ENCODE assay signal across 17 cellular contexts in the genomic region with DNA sequence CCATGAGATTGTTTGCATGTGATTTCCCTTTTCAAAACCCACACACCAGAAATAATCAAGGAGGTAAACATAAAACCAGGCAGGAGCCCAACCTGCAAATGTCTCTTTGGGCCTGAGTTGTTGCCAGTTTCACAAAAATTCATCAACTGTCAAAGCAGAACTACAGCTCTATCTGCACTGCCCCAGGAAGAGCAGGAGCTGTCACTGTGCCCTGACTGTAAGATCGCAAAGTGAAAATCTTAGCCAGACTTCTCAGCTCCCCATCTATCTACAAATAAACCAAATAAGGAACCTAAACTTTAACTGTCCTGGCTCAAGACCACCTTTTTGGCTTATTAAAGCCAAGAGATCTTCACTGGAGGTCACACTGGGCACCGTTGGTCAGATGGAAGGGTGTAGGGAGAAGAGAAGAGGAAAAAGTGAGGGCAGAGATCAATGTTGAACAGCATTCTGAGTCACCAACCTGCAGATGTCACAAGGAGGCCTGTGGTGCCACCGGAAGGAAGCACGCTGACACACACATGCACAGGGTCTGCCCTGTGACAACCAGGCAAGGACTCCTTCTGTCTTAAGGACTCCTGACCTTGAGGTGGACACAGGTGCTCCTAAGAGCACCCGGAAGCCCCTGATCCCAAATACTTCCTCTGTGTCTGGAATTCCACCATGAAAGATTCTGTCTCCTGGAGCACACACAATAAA. TPM values are rescaled to one million over a fixed set of nuclear protein-coding genes. Genes with fewer than 3 reads are reported as not detected.
DNase-seq lines count a peak whose midpoint lies in the region; ATAC-seq and TF ChIP-seq lines count a peak whose summit lies in the region.
"Had no signal": no experiment of that assay in that cellular context is flagged by ENCODE, and none has a peak within 500 bp of the region (broad histone marks: within the 10 kb centered on the region; RNA-seq: fewer than 3 reads in every experiment).

No MANE protein-coding gene starts in this region.

- no peak for TF ChIP-seq CTCF in activated CD8-positive, alpha-beta T cell treated with anti-CD3 and anti-CD28 coated beads for 36 hours (IDR thresholded peaks at IDR 0.05)

- POLR2A ChIA-PET in activated CD8-positive, alpha-beta T cell treated with anti-CD3 and anti-CD28 coated beads for 36 hours (lab: Charles Lee), result interaction anchor here (1.2 kb wide), 1 partner anchor 14 kb away, joined by 3 read pairs; no protein-coding TSS in a partner anchor
- POLR2A ChIA-PET in naive thymus-derived CD4-positive, alpha-beta T cell (lab: Charles Lee), result interaction anchor here (0.9 kb wide), 1 partner anchor 14 kb away, joined by 4 read pairs; no protein-coding TSS in a partner anchor

- DNase-seq in activated CD4-positive, CD25-positive, alpha-beta regulatory T cell treated with anti-CD3 and anti-CD28 coated beads, Interleukin-2, amount 50 U/mL, for 72 hours, result no peak
- DNase-seq in NOMO-1 (lab: John Stamatoyannopoulos, UW; ENCODE audit: unreplicated experiment in 2 of 2), result peak; percentile 82 to 96
- peak; percentile 38 for DNase-seq in activated CD8-positive, alpha-beta T cell treated with anti-CD3 and anti-CD28 coated beads for 36 hours
- DNase-seq in naive thymus-derived CD4-positive, alpha-beta T cell, result no peak
- DNase-seq in GM03348 (ENCODE audit: low spot score), result no peak
- DNase-seq: 8988T; activated CD8-positive, alpha-beta memory T cell treated with anti-CD3 and anti-CD28 coated beads, Interleukin-2, amount 50 U/mL, for 4 hours; Calu3; MM.1S; NCI-H226; stimulated activated CD4-positive, alpha-beta T cell treated with anti-CD3 and anti-CD28 coated beads, Interleukin-12 subunit alpha, Interleukin-12 subunit beta, amount 100 ng/mL, for 4 hours; thyroid gland had no signal

- intact Hi-C loops in activated CD8-positive, alpha-beta T cell treated with anti-CD3 and anti-CD28 coated beads for 36 hours (cut with micrococcal nuclease), result no loop called here
- intact Hi-C loops in naive thymus-derived CD4-positive, alpha-beta T cell (cut with micrococcal nuclease), result no loop called here

- CTCF ChIA-PET in activated CD8-positive, alpha-beta T cell treated with anti-CD3 and anti-CD28 coated beads for 36 hours (lab: Charles Lee), result no interaction called here
- CTCF ChIA-PET in naive thymus-derived CD4-positive, alpha-beta T cell (lab: Charles Lee), result no interaction called here

- H3K27ac ChIP-seq in naive thymus-derived CD4-positive, alpha-beta T cell (ENCODE audit: low read depth, low read length), result no peak overlapping the region
- H3K27ac ChIP-seq: parathyroid adenoma, thyroid gland had no signal

- peak overlapping the region; percentile 11 for H3K27ac Mint-ChIP-seq in activated CD8-positive, alpha-beta T cell treated with anti-CD3 and anti-CD28 coated beads for 36 hours
- peak overlapping the region in 7 of 9 donors; percentile 5 to 80 (median 57) for H3K27ac Mint-ChIP-seq in naive thymus-derived CD4-positive, alpha-beta T cell
- H3K27ac Mint-ChIP-seq: mesothelial cell of epicardium had no signal

- no peak overlapping the region for H3K4me3 Mint-ChIP-seq in activated CD8-positive, alpha-beta T cell treated with anti-CD3 and anti-CD28 coated beads for 36 hours
- H3K4me3 Mint-ChIP-seq in naive thymus-derived CD4-positive, alpha-beta T cell, result peak overlapping the region in 4 of 10 donors; percentile 1 to 11 (median 6)
- H3K4me3 Mint-ChIP-seq: mesothelial cell of epicardium had no signal

- no peak overlapping the region for H3K4me3 ChIP-seq in naive thymus-derived CD4-positive, alpha-beta T cell (ENCODE audit: low read length)
- H3K4me3 ChIP-seq: thyroid gland had no signal

- no peaks in the 10 kb centered on the region for H3K9me3 ChIP-seq in naive thymus-derived CD4-positive, alpha-beta T cell (ENCODE audit: control insufficient read depth in 2 of 3, low read length in 3 of 3)
- H3K9me3 ChIP-seq: thyroid gland had no signal

- H3K27me3 ChIP-seq in naive thymus-derived CD4-positive, alpha-beta T cell (ENCODE audit: control insufficient read depth in 2 of 2, insufficient read depth in 2 of 2, low read length in 2 of 2), result no peaks in the 10 kb centered on the region
- H3K27me3 ChIP-seq: thyroid gland had no signal

- H3K4me1 Mint-ChIP-seq in activated CD8-positive, alpha-beta T cell treated with anti-CD3 and anti-CD28 coated beads for 36 hours (ENCODE audit: low read depth), result peaks cover 3% of the 10 kb centered on the region
- peaks cover 0 to 24% (median 11%) of the 10 kb centered on the region in 7 donors for H3K4me1 Mint-ChIP-seq in naive thymus-derived CD4-positive, alpha-beta T cell
- H3K4me1 Mint-ChIP-seq: mesothelial cell of epicardium had no signal

- H3K4me1 ChIP-seq in naive thymus-derived CD4-positive, alpha-beta T cell (ENCODE audit: control insufficient read depth in 2 of 2, insufficient read depth in 2 of 2, low read length in 2 of 2), result no peaks in the 10 kb centered on the region
- H3K4me1 ChIP-seq: parathyroid adenoma, thyroid gland had no signal

- H3K36me3 ChIP-seq in naive thymus-derived CD4-positive, alpha-beta T cell (ENCODE audit: control insufficient read depth in 2 of 3, insufficient read depth in 3 of 3, low read length in 3 of 3), result no peaks in the 10 kb centered on the region
- H3K36me3 ChIP-seq: thyroid gland had no signal

- ATAC-seq in activated CD4-positive, CD25-positive, alpha-beta regulatory T cell treated with anti-CD3 and anti-CD28 coated beads, Interleukin-2, amount 50 U/mL, for 24 hours, result peak; percentile 73 to 81
- peak; percentile 74 for ATAC-seq in activated CD8-positive, alpha-beta T cell treated with anti-CD3 and anti-CD28 coated beads for 36 hours
- ATAC-seq in naive thymus-derived CD4-positive, alpha-beta T cell, result peak; percentile 88
- ATAC-seq in HG03280 (IDR thresholded peaks at IDR 0.05; ENCODE audit: unreplicated experiment) (no peak), GM18909 (IDR thresholded peaks at IDR 0.05; ENCODE audit: poor library complexity, unreplicated experiment) (no peak)

- H3K36me3 Mint-ChIP-seq in activated CD8-positive, alpha-beta T cell treated with anti-CD3 and anti-CD28 coated beads for 36 hours (ENCODE audit: low read depth), result no peaks in the 10 kb centered on the region
- peaks cover 0 to 4% (median 0%) of the 10 kb centered on the region in 5 donors for H3K36me3 Mint-ChIP-seq in naive thymus-derived CD4-positive, alpha-beta T cell

- H3K27me3 Mint-ChIP-seq in activated CD8-positive, alpha-beta T cell treated with anti-CD3 and anti-CD28 coated beads for 36 hours, result peaks cover 2% of the 10 kb centered on the region
- H3K27me3 Mint-ChIP-seq in naive thymus-derived CD4-positive, alpha-beta T cell, result peaks cover 0 to 3% (median 0%) of the 10 kb centered on the region in 5 donors

- peaks cover 4% of the 10 kb centered on the region for H3K9me3 Mint-ChIP-seq in activated CD8-positive, alpha-beta T cell treated with anti-CD3 and anti-CD28 coated beads for 36 hours
- H3K9me3 Mint-ChIP-seq in naive thymus-derived CD4-positive, alpha-beta T cell, result peaks cover 0 to 6% (median 0%) of the 10 kb centered on the region in 11 donors

RNA-seq across cellular contexts. Expression of a gene that starts 58.7 kb away (rescaled TPM):
- total RNA-seq in activated CD8-positive, alpha-beta T cell treated with anti-CD3 and anti-CD28 coated beads for 36 hours, result 100 to 1,000 TPM; 133 TPM
- 100 to 1,000 TPM in 2 of 5 experiments, 10 to 100 TPM in 3; 76.7 to 203 (median 88.5) TPM for total RNA-seq in naive thymus-derived CD4-positive, alpha-beta T cell
- polyA plus RNA-seq in naive thymus-derived CD4-positive, alpha-beta T cell, result 100 to 1,000 TPM; 180 to 190 TPM

Comparison
In these comparisons a context has a peak if more than half of its experiments do, and no peak if none do; other contexts are left out.
1. ATAC-seq: peak in activated CD4-positive, CD25-positive, alpha-beta regulatory T cell treated with anti-CD3 and anti-CD28 coated beads, Interleukin-2, amount 50 U/mL, for 24 hours (2 of 2), activated CD8-positive, alpha-beta T cell treated with anti-CD3 and anti-CD28 coated beads for 36 hours (single experiment) and naive thymus-derived CD4-positive, alpha-beta T cell (single experiment); none in HG03280 (single experiment) and GM18909 (single experiment).
2. DNase-seq: peak in NOMO-1 (2 of 2) and activated CD8-positive, alpha-beta T cell treated with anti-CD3 and anti-CD28 coated beads for 36 hours (single experiment); none in activated CD4-positive, CD25-positive, alpha-beta regulatory T cell treated with anti-CD3 and anti-CD28 coated beads, Interleukin-2, amount 50 U/mL, for 72 hours (single experiment), naive thymus-derived CD4-positive, alpha-beta T cell (0 of 9) and GM03348 (single experiment).